ENCODE assay signal across 8 cellular contexts in genomic region chr17:58710948-58711552, GRCh38. TPM values are rescaled to one million over a fixed set of nuclear protein-coding genes. Genes with fewer than 3 reads are reported as not detected.
DNase-seq lines count a peak whose midpoint lies in the region; ATAC-seq and TF ChIP-seq lines count a peak whose summit lies in the region.

No MANE protein-coding gene starts in this region.

- no peak overlapping the region for H3K14ac ChIP-seq in neuronal stem cell (ENCODE audit: low read length)

- DNase-seq in left ventricle myocardium inferior = no peak
- DNase-seq in Right ventricle myocardium inferior (ENCODE audit: missing footprints) = no peak
- peak; percentile 34 for DNase-seq in NCI-H1092 treated with DMSO at 0.1 percent for 48 hours (lab: John Stamatoyannopoulos, UW)
- peak; percentile 22 for DNase-seq in T-helper 9 cell
- DNase-seq in epidermal melanocyte (ENCODE audit: insufficient read length, low spot score) = peak; percentile 32
- peak; percentile 46 for DNase-seq in neuronal stem cell (ENCODE audit: low spot score)

- H3K36me3 ChIP-seq in left ventricle myocardium inferior (peaks cover 37% of the 10 kb centered on the region), neuronal stem cell (replicated peaks in 1 of 2; ENCODE audit: control insufficient read depth in 2 of 2, insufficient read depth in 2 of 2, low read length in 2 of 2) (peaks cover 0 to 61% of the 10 kb centered on the region in 2 donors)

- H2AK5ac ChIP-seq in neuronal stem cell (ENCODE audit: low read depth, low read length) = no peak overlapping the region

- no peak overlapping the region for H2BK15ac ChIP-seq in neuronal stem cell (ENCODE audit: low read length)

- H3K27me3 ChIP-seq in left ventricle myocardium inferior (ENCODE audit: low read depth) (no peaks in the 10 kb centered on the region), neuronal stem cell (ENCODE audit: control insufficient read depth in 3 of 3, insufficient read depth in 3 of 3, low read depth in 1 of 3, low read length in 3 of 3) (no peaks in the 10 kb centered on the region)

- H3K9ac ChIP-seq in neuronal stem cell (ENCODE audit: low read depth, low read length, poor library complexity) = no peak overlapping the region

- H3K4me2 ChIP-seq in neuronal stem cell (ENCODE audit: insufficient read depth, low read length, poor library complexity, severe bottlenecking) = no peak overlapping the region

- H3K4ac ChIP-seq in neuronal stem cell (ENCODE audit: low read length) = no peak overlapping the region

- intact Hi-C loops in left ventricle myocardium inferior (cut with micrococcal nuclease) = loop anchor here (5.0 kb wide), 1 partner anchor 296 kb away; no protein-coding TSS in a partner anchor
- intact Hi-C loops in Right ventricle myocardium inferior (cut with DNase I) = loop anchor here (2.0 kb wide), 1 partner anchor 294 kb away; no protein-coding TSS in a partner anchor

- no peak overlapping the region for H4K91ac ChIP-seq in neuronal stem cell (ENCODE audit: low read depth, low read length, poor library complexity)

- no peak overlapping the region for H2AFZ ChIP-seq in neuronal stem cell (ENCODE audit: low read length)

- H3K23ac ChIP-seq in neuronal stem cell (ENCODE audit: low read depth, low read length, poor library complexity) = no peak overlapping the region

- no peaks in the 10 kb centered on the region for H3K79me1 ChIP-seq in neuronal stem cell (ENCODE audit: low read depth, low read length)

- peak; percentile 80 for TF ChIP-seq CTCF in left ventricle myocardium inferior (IDR thresholded peaks at IDR 0.05; ENCODE audit: borderline replicate concordance)

- no peak overlapping the region for H2BK12ac ChIP-seq in neuronal stem cell (ENCODE audit: low read length)

- H3K9me3 ChIP-seq in left ventricle myocardium inferior (replicated peaks) (no peaks in the 10 kb centered on the region), neuronal stem cell (replicated peaks in 1 of 2; ENCODE audit: control insufficient read depth in 2 of 2, insufficient read depth in 1 of 2, low read depth in 1 of 2, low read length in 2 of 2) (no peaks in the 10 kb centered on the region)

- H3K4me1 ChIP-seq in left ventricle myocardium inferior (no peaks in the 10 kb centered on the region), neuronal stem cell (ENCODE audit: control insufficient read depth in 2 of 2, insufficient read depth in 1 of 2, low read depth in 1 of 2, low read length in 2 of 2) (no peaks in the 10 kb centered on the region)

- no peak overlapping the region for H2BK120ac ChIP-seq in neuronal stem cell (ENCODE audit: low read depth, low read length)

- no peak overlapping the region for H4K8ac ChIP-seq in neuronal stem cell (ENCODE audit: low read depth, low read length)

- H3K27ac ChIP-seq in left ventricle myocardium inferior (replicated peaks) = no peak overlapping the region
- no peak overlapping the region for H3K27ac ChIP-seq in neuronal stem cell (replicated peaks; ENCODE audit: low read length)

- H3K4me3 ChIP-seq in left ventricle myocardium inferior = no peak overlapping the region
- no peak overlapping the region for H3K4me3 ChIP-seq in neuronal stem cell (ENCODE audit: low read length in 2 of 2)

- H2BK5ac ChIP-seq in neuronal stem cell (ENCODE audit: low read length) = no peak overlapping the region

- no peak for ATAC-seq in Right ventricle myocardium inferior
- ATAC-seq in HG03342 (IDR thresholded peaks at IDR 0.05; ENCODE audit: unreplicated experiment) = no peak
- no peak for ATAC-seq in HG03280 (IDR thresholded peaks at IDR 0.05; ENCODE audit: unreplicated experiment)

- WGBS in neuronal stem cell (ENCODE audit: extremely low coverage in 2 of 2, insufficient read length in 2 of 2, insufficient replicate concordance in 1 of 2), 2 donors = no CpG with 5 or more reads among the region's 4 CpGs

- no peak overlapping the region for H3K18ac ChIP-seq in neuronal stem cell (ENCODE audit: low read length)

RNA-seq across cellular contexts. Expression of gene RAD51C, which starts 18.6 kb away (rescaled TPM):
- total RNA-seq in left ventricle myocardium inferior = 37.6 TPM
- 40.1 TPM for total RNA-seq in Right ventricle myocardium inferior
- polyA plus RNA-seq in neuronal stem cell (2013, experiment 1 of 2) = 32.4 TPM
- 33.3 TPM for polyA plus RNA-seq in neuronal stem cell (2013, experiment 2 of 2)

RNA-seq across cellular contexts. Expression of gene TEX14, which starts 19.2 kb away (rescaled TPM):
- total RNA-seq in left ventricle myocardium inferior = 0.19 TPM
- 0.30 TPM for total RNA-seq in Right ventricle myocardium inferior
- 0.40 TPM for polyA plus RNA-seq in neuronal stem cell (2013, experiment 1 of 2)
- polyA plus RNA-seq in neuronal stem cell (2013, experiment 2 of 2) = 0.26 TPM

RNA-seq across cellular contexts. Expression of gene PPM1E, which starts 44.6 kb away (rescaled TPM):
- total RNA-seq in left ventricle myocardium inferior (0.80 TPM), Right ventricle myocardium inferior (2.3 TPM)
- polyA plus RNA-seq in neuronal stem cell (2013, experiment 1 of 2) = 6.2 TPM
- polyA plus RNA-seq in neuronal stem cell (2013, experiment 2 of 2) = 6.5 TPM

Comparison
In these comparisons a context has a peak if more than half of its experiments do, and no peak if none do; other contexts are left out.
1. DNase-seq: peak in NCI-H1092 treated with DMSO at 0.1 percent for 48 hours (single experiment), T-helper 9 cell (single experiment), epidermal melanocyte (single experiment) and neuronal stem cell (single experiment); none in left ventricle myocardium inferior (single experiment) and Right ventricle myocardium inferior (single experiment).